ENCODE assay signal across 1 cellular context in genomic region chr10:113047963-113048781, GRCh38.
TF ChIP-seq lines count a peak whose summit lies in the region.

No MANE protein-coding gene starts in this region.

TF ChIP-seq in IMR-90, 13 proteins besides CTCF, POLR2A, EP300 and RAD21 (continued from another document):
- TF ChIP-seq NFE2L2 (IDR thresholded peaks at IDR 0.05; ENCODE audit: low read depth, low read length) = no peak
